ENCODE assay signal across 8 cellular contexts in genomic region chr12:102811125-102811737, GRCh38.
DNase-seq lines count a peak whose midpoint lies in the region; ATAC-seq and TF ChIP-seq lines count a peak whose summit lies in the region.

No MANE protein-coding gene starts in this region.

- H3K9ac ChIP-seq in GM23248: no peak overlapping the region
- no peak overlapping the region for H3K9ac ChIP-seq in PC-3 (ENCODE audit: low read length)

- H3K4me3 ChIP-seq in GM23248 (no peak overlapping the region), PC-3 (ENCODE audit: low read length) (no peak overlapping the region)

- no peaks in the 10 kb centered on the region for H3F3A ChIP-seq in GM23248 (ENCODE audit: insufficient read depth)
- H3F3A ChIP-seq in PC-3 (ENCODE audit: low read length, unreplicated experiment): no peaks in the 10 kb centered on the region

- peak; percentile 66 for TF ChIP-seq CTCF in PC-3 (conservative IDR thresholded peaks at IDR 0.05; ENCODE audit: low read depth, low read length)
- TF ChIP-seq CTCF in foreskin keratinocyte (conservative IDR thresholded peaks at IDR 0.05): peak; percentile 36

- H4K20me1 ChIP-seq in GM23248 (ENCODE audit: insufficient read depth): no peaks in the 10 kb centered on the region
- H4K20me1 ChIP-seq in PC-3 (ENCODE audit: low read length): no peaks in the 10 kb centered on the region

- H3K9me2 ChIP-seq in GM23248 (ENCODE audit: insufficient read depth) (no peaks in the 10 kb centered on the region), PC-3 (replicated peaks; ENCODE audit: low read length) (no peaks in the 10 kb centered on the region)

- WGBS in GM23248 (ENCODE audit: low coverage in 1 of 2, low lambda C conversion rate in 2 of 2, missing lambda C conversion rate in 2 of 2), 2 experiments: 7 to 10% methylated on average over 5 of the region's 5 CpGs

- ATAC-seq in PC-3 (no peak), foreskin keratinocyte (no peak), HG02588 (IDR thresholded peaks at IDR 0.05; ENCODE audit: unreplicated experiment) (no peak), GM19452 (IDR thresholded peaks at IDR 0.05; ENCODE audit: unreplicated experiment) (no peak), HG03095 (IDR thresholded peaks at IDR 0.05; ENCODE audit: unreplicated experiment) (no peak)

- in situ Hi-C loops in GM23248 (cut with MboI): no loop called here

- intact Hi-C loops in PC-3 (cut with micrococcal nuclease): loop anchor here (5.0 to 10.0 kb wide), 2 partner anchors 714 to 1036 kb away; no protein-coding TSS in a partner anchor

- CTCF ChIA-PET in PC-3 (lab: Charles Lee): no interaction called here

- H3K27ac ChIP-seq in GM23248: no peak overlapping the region
- H3K27ac ChIP-seq in PC-3 (ENCODE audit: low read length): no peak overlapping the region
- H3K27ac ChIP-seq in foreskin keratinocyte: no peak overlapping the region

- DNase-seq in COR-L47 (lab: John Stamatoyannopoulos, UW): peak; percentile 50
- DNase-seq in GM23248: peak; percentile 23
- DNase-seq in PC-3: peak; percentile 45
- DNase-seq in foreskin keratinocyte: no peak
- no peak for DNase-seq in cerebellar nuclear complex (lab: John Stamatoyannopoulos, UW)

- no peaks in the 10 kb centered on the region for H3K36me3 ChIP-seq in GM23248 (ENCODE audit: low read depth)
- no peaks in the 10 kb centered on the region for H3K36me3 ChIP-seq in PC-3 (ENCODE audit: low read depth, low read length)

- H3K4me2 ChIP-seq in GM23248 (ENCODE audit: unreplicated experiment) (no peak overlapping the region), PC-3 (ENCODE audit: low read length) (no peak overlapping the region)

- H2AFZ ChIP-seq in GM23248 (no peak overlapping the region), PC-3 (ENCODE audit: low read length) (no peak overlapping the region)

- H3K27me3 ChIP-seq in GM23248 (replicated peaks; ENCODE audit: insufficient read depth) (no peaks in the 10 kb centered on the region), PC-3 (ENCODE audit: low read length) (peaks cover 4% of the 10 kb centered on the region), foreskin keratinocyte (no peaks in the 10 kb centered on the region)

- BruUV-seq in PC-3 (replicated peaks; lab: Mats Ljungman, UMichigan): no TSS peak

- POLR2A ChIA-PET in PC-3 (lab: Charles Lee; ENCODE audit: unreplicated experiment): no interaction called here

- H3K4me1 ChIP-seq in GM23248 (ENCODE audit: insufficient read depth) (no peaks in the 10 kb centered on the region), PC-3 (ENCODE audit: insufficient read depth, low read length) (no peaks in the 10 kb centered on the region), foreskin keratinocyte (no peaks in the 10 kb centered on the region)

- no peaks in the 10 kb centered on the region for H3K9me3 ChIP-seq in GM23248 (ENCODE audit: low read depth)
- H3K9me3 ChIP-seq in PC-3 (ENCODE audit: low read length): 0 out of 2 replicates have a peak, but pooled peaks cover 3% of the 10 kb centered on the region

- no peaks in the 10 kb centered on the region for H3K79me2 ChIP-seq in GM23248 (ENCODE audit: insufficient read depth)
- H3K79me2 ChIP-seq in PC-3 (ENCODE audit: low read length): no peaks in the 10 kb centered on the region

Comparison
In these comparisons a context has a peak if more than half of its experiments do, and no peak if none do; other contexts are left out.
1. DNase-seq: peak in COR-L47 (single experiment), GM23248 (single experiment) and PC-3 (single experiment); none in foreskin keratinocyte (0 of 2) and cerebellar nuclear complex (0 of 2).